ENCODE assay signal across 25 cellular contexts in genomic region chr2:61162721-61163120, GRCh38.
"Had no signal": no experiment of that assay in that cellular context is flagged by ENCODE, and none has a peak within 500 bp of the region (broad histone marks: within the 10 kb centered on the region; RNA-seq: fewer than 3 reads in every experiment).

No MANE protein-coding gene starts in this region.

- DNase-seq: effector CD8-positive, alpha-beta T cell; endodermal cell; foreskin fibroblast; gastrocnemius medialis; head of caudate nucleus; mucosa of descending colon; naive B cell; right lobe of liver; small intestine; stimulated activated CD4-positive, alpha-beta T cell treated with anti-CD3 and anti-CD28 coated beads, Interleukin-15, amount 100 ng/mL, for 24 hours; stimulated activated CD4-positive, alpha-beta T cell treated with anti-CD3 and anti-CD28 coated beads, Interleukin-2, amount 100 ng/mL, for 48 hours; stimulated activated naive B cell treated with anti-CD40 and anti-IgM and Interleukin-4, amounts not matched to agents 10 μg/mL and 1 μg/mL and 100 μg/mL, for 72 hours; upper lobe of right lung; uterus had no signal

- H3K4me3 ChIP-seq: gastrocnemius medialis, lung, mucosa of descending colon, right lobe of liver, thoracic aorta, tibial nerve, upper lobe of right lung, uterus had no signal

- H3K9me3 ChIP-seq: gastrocnemius medialis, mucosa of descending colon, right lobe of liver, thoracic aorta, upper lobe of right lung, uterus had no signal

- ATAC-seq: esophagus mucosa; gastrocnemius medialis; mucosa of descending colon; natural killer cell treated with Interleukin-12 subunit alpha and Interleukin-12 subunit beta and Interleukin-15 and Interleukin-18, amount 100 ng/mL, for 72 hours; right lobe of liver; stimulated activated naive B cell treated with anti-CD40 and anti-IgM and Interleukin-4, amounts not matched to agents 10 μg/mL and 1 μg/mL and 100 μg/mL, for 72 hours; upper lobe of right lung had no signal

- H3K36me3 ChIP-seq: uterus had no signal

- H3K27me3 Mint-ChIP-seq: memory B cell; naive B cell; natural killer cell treated with Interleukin-12 subunit alpha and Interleukin-12 subunit beta and Interleukin-15 and Interleukin-18, amount 100 ng/mL, for 72 hours; progenitor cell of endocrine pancreas; stimulated activated naive B cell treated with anti-CD40 and anti-IgM and Interleukin-4, amounts not matched to agents 10 μg/mL and 1 μg/mL and 100 μg/mL, for 72 hours; stimulated activated naive CD8-positive, alpha-beta T cell treated with anti-CD3 and anti-CD28 coated beads, Interleukin-15, Interleukin-2, amounts not matched to agents 100 ng/mL and 50 ng/mL, for 24 hours had no signal

- H3K27ac ChIP-seq: epithelial cell of prostate, gastrocnemius medialis, parathyroid adenoma, right lobe of liver, thoracic aorta, tibial nerve, upper lobe of right lung, uterus had no signal

- H3K9me3 Mint-ChIP-seq: natural killer cell treated with Interleukin-12 subunit alpha and Interleukin-12 subunit beta and Interleukin-15 and Interleukin-18, amount 100 ng/mL, for 72 hours; stimulated activated naive CD8-positive, alpha-beta T cell treated with anti-CD3 and anti-CD28 coated beads, Interleukin-15, Interleukin-2, amounts not matched to agents 100 ng/mL and 50 ng/mL, for 24 hours had no signal

- H3K27ac Mint-ChIP-seq: endodermal cell; memory B cell; naive B cell; natural killer cell treated with Interleukin-12 subunit alpha and Interleukin-12 subunit beta and Interleukin-15 and Interleukin-18, amount 100 ng/mL, for 72 hours; progenitor cell of endocrine pancreas; stimulated activated naive B cell treated with anti-CD40 and anti-IgM and Interleukin-4, amounts not matched to agents 10 μg/mL and 1 μg/mL and 100 μg/mL, for 72 hours; stimulated activated naive CD8-positive, alpha-beta T cell treated with anti-CD3 and anti-CD28 coated beads, Interleukin-15, Interleukin-2, amounts not matched to agents 100 ng/mL and 50 ng/mL, for 24 hours had no signal

- H3K4me1 Mint-ChIP-seq: neural crest cell had no signal

- H3K4me1 ChIP-seq: gastrocnemius medialis, parathyroid adenoma, right lobe of liver, tibial nerve, upper lobe of right lung, uterus had no signal

- H3K79me2 ChIP-seq: parathyroid adenoma had no signal

- H3K27me3 ChIP-seq: gastrocnemius medialis, right lobe of liver, tibial nerve, upper lobe of right lung, uterus had no signal

- H3K9ac ChIP-seq: parathyroid adenoma had no signal

- H3K4me3 Mint-ChIP-seq: endodermal cell; memory B cell; naive B cell; natural killer cell treated with Interleukin-12 subunit alpha and Interleukin-12 subunit beta and Interleukin-15 and Interleukin-18, amount 100 ng/mL, for 72 hours; neural crest cell; stimulated activated naive B cell treated with anti-CD40 and anti-IgM and Interleukin-4, amounts not matched to agents 10 μg/mL and 1 μg/mL and 100 μg/mL, for 72 hours; stimulated activated naive CD8-positive, alpha-beta T cell treated with anti-CD3 and anti-CD28 coated beads, Interleukin-15, Interleukin-2, amounts not matched to agents 100 ng/mL and 50 ng/mL, for 24 hours had no signal

- H2AFZ ChIP-seq: parathyroid adenoma had no signal
